Comparison of ENCODE assay signal across 2 cellular contexts in the genomic region with DNA sequence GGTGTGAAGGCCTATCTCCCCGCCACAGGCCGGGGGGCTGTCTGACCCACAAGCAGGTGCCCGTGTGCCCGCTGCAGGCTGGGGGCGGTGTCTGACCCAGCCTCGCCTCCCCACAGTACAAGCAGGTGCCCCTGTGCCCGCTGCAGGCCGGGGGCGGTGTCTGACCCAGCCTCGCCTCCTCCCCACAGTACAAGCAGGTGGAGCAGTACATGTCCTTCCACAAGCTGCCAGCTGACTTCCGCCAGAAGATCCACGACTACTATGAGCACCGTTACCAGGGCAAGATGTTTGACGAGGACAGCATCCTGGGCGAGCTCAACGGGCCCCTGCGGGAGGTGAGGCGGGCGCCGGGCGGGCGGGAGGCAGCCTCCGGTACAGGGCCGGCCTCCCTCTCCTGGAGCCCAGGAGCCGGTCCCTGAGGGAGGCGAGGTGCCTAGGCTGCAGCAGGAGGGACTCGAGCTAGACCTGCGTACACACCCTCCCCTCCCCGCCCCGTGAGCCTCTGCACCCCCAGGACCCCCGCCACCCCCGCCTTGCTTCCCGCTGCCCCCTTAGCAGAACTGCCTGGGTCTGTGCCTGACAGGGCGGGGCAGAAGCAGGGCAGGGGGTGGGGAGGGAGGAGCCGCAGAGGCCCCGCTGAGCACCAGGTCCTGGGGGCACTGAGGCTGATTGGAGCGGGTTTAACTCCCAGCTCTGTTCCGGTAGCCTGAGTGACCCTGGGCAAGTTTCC.
TF ChIP-seq lines count a peak whose summit lies in the region.

No MANE protein-coding gene starts in this region.

TF ChIP-seq in SK-N-SH, 30 proteins besides CTCF, POLR2A, EP300 and RAD21:
- TF ChIP-seq, protein P1, sequence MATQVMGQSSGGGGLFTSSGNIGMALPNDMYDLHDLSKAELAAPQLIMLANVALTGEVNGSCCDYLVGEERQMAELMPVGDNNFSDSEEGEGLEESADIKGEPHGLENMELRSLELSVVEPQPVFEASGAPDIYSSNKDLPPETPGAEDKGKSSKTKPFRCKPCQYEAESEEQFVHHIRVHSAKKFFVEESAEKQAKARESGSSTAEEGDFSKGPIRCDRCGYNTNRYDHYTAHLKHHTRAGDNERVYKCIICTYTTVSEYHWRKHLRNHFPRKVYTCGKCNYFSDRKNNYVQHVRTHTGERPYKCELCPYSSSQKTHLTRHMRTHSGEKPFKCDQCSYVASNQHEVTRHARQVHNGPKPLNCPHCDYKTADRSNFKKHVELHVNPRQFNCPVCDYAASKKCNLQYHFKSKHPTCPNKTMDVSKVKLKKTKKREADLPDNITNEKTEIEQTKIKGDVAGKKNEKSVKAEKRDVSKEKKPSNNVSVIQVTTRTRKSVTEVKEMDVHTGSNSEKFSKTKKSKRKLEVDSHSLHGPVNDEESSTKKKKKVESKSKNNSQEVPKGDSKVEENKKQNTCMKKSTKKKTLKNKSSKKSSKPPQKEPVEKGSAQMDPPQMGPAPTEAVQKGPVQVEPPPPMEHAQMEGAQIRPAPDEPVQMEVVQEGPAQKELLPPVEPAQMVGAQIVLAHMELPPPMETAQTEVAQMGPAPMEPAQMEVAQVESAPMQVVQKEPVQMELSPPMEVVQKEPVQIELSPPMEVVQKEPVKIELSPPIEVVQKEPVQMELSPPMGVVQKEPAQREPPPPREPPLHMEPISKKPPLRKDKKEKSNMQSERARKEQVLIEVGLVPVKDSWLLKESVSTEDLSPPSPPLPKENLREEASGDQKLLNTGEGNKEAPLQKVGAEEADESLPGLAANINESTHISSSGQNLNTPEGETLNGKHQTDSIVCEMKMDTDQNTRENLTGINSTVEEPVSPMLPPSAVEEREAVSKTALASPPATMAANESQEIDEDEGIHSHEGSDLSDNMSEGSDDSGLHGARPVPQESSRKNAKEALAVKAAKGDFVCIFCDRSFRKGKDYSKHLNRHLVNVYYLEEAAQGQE (IDR thresholded peaks at IDR 0.05; ENCODE audit: low read depth, low read length), result no peak
- TF ChIP-seq FOSL2 (IDR thresholded peaks at IDR 0.05; ENCODE audit: borderline replicate concordance, low read depth), result no peak
- TF ChIP-seq, protein P2, sequence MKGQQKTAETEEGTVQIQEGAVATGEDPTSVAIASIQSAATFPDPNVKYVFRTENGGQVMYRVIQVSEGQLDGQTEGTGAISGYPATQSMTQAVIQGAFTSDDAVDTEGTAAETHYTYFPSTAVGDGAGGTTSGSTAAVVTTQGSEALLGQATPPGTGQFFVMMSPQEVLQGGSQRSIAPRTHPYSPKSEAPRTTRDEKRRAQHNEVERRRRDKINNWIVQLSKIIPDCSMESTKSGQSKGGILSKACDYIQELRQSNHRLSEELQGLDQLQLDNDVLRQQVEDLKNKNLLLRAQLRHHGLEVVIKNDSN (IDR thresholded peaks at IDR 0.05; ENCODE audit: borderline replicate concordance, low read depth), result no peak
- TF ChIP-seq MEF2A (IDR thresholded peaks at IDR 0.05; ENCODE audit: borderline replicate concordance, low read depth), result no peak
- TF ChIP-seq EZH2phosphoT487 (IDR thresholded peaks at IDR 0.05; ENCODE audit: borderline replicate concordance, low read depth), result no peak
- no peak for TF ChIP-seq GABPA (IDR thresholded peaks at IDR 0.05; ENCODE audit: low read depth)
- no peak for TF ChIP-seq JUND (IDR thresholded peaks at IDR 0.05)
- no peak for TF ChIP-seq CHD2 (IDR thresholded peaks at IDR 0.05; ENCODE audit: low read length, partially characterized antibody)

TF ChIP-seq in SK-N-SH treated with all-trans-retinoic acid at 6 μM for 48 hours, 23 proteins besides CTCF, POLR2A, EP300 and RAD21:
- TF ChIP-seq ZNF70 (CRISPR knock-in tag; IDR thresholded peaks at IDR 0.05), result no peak
- TF ChIP-seq, protein P3, sequence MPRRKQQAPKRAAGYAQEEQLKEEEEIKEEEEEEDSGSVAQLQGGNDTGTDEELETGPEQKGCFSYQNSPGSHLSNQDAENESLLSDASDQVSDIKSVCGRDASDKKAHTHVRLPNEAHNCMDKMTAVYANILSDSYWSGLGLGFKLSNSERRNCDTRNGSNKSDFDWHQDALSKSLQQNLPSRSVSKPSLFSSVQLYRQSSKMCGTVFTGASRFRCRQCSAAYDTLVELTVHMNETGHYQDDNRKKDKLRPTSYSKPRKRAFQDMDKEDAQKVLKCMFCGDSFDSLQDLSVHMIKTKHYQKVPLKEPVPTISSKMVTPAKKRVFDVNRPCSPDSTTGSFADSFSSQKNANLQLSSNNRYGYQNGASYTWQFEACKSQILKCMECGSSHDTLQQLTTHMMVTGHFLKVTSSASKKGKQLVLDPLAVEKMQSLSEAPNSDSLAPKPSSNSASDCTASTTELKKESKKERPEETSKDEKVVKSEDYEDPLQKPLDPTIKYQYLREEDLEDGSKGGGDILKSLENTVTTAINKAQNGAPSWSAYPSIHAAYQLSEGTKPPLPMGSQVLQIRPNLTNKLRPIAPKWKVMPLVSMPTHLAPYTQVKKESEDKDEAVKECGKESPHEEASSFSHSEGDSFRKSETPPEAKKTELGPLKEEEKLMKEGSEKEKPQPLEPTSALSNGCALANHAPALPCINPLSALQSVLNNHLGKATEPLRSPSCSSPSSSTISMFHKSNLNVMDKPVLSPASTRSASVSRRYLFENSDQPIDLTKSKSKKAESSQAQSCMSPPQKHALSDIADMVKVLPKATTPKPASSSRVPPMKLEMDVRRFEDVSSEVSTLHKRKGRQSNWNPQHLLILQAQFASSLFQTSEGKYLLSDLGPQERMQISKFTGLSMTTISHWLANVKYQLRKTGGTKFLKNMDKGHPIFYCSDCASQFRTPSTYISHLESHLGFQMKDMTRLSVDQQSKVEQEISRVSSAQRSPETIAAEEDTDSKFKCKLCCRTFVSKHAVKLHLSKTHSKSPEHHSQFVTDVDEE (CRISPR knock-in tag; IDR thresholded peaks at IDR 0.05), result no peak
- TF ChIP-seq, protein P4, sequence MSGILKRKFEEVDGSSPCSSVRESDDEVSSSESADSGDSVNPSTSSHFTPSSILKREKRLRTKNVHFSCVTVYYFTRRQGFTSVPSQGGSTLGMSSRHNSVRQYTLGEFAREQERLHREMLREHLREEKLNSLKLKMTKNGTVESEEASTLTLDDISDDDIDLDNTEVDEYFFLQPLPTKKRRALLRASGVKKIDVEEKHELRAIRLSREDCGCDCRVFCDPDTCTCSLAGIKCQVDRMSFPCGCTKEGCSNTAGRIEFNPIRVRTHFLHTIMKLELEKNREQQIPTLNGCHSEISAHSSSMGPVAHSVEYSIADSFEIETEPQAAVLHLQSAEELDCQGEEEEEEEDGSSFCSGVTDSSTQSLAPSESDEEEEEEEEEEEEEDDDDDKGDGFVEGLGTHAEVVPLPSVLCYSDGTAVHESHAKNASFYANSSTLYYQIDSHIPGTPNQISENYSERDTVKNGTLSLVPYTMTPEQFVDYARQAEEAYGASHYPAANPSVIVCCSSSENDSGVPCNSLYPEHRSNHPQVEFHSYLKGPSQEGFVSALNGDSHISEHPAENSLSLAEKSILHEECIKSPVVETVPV (CRISPR knock-in tag; IDR thresholded peaks at IDR 0.05), result no peak
- no peak for TF ChIP-seq TCF4 (CRISPR knock-in tag; IDR thresholded peaks at IDR 0.05; ENCODE audit: borderline replicate concordance)
- TF ChIP-seq ZFP30 (CRISPR knock-in tag; IDR thresholded peaks at IDR 0.05), result no peak
- TF ChIP-seq, protein P5, sequence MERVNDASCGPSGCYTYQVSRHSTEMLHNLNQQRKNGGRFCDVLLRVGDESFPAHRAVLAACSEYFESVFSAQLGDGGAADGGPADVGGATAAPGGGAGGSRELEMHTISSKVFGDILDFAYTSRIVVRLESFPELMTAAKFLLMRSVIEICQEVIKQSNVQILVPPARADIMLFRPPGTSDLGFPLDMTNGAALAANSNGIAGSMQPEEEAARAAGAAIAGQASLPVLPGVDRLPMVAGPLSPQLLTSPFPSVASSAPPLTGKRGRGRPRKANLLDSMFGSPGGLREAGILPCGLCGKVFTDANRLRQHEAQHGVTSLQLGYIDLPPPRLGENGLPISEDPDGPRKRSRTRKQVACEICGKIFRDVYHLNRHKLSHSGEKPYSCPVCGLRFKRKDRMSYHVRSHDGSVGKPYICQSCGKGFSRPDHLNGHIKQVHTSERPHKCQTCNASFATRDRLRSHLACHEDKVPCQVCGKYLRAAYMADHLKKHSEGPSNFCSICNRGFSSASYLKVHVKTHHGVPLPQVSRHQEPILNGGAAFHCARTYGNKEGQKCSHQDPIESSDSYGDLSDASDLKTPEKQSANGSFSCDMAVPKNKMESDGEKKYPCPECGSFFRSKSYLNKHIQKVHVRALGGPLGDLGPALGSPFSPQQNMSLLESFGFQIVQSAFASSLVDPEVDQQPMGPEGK (CRISPR knock-in tag; IDR thresholded peaks at IDR 0.05; ENCODE audit: borderline replicate concordance), result no peak
- TF ChIP-seq GLIS3 (CRISPR knock-in tag; IDR thresholded peaks at IDR 0.05), result no peak
- no peak for TF ChIP-seq ESRRG (CRISPR knock-in tag; IDR thresholded peaks at IDR 0.05)
- TF ChIP-seq, protein P6, sequence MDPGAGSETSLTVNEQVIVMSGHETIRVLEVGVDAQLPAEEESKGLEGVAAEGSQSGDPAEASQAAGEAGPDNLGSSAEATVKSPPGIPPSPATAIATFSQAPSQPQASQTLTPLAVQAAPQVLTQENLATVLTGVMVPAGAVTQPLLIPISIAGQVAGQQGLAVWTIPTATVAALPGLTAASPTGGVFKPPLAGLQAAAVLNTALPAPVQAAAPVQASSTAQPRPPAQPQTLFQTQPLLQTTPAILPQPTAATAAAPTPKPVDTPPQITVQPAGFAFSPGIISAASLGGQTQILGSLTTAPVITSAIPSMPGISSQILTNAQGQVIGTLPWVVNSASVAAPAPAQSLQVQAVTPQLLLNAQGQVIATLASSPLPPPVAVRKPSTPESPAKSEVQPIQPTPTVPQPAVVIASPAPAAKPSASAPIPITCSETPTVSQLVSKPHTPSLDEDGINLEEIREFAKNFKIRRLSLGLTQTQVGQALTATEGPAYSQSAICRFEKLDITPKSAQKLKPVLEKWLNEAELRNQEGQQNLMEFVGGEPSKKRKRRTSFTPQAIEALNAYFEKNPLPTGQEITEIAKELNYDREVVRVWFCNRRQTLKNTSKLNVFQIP (CRISPR knock-in tag; IDR thresholded peaks at IDR 0.05; ENCODE audit: borderline replicate concordance, low read depth), result no peak
- TF ChIP-seq PPARA (CRISPR knock-in tag; IDR thresholded peaks at IDR 0.05; ENCODE audit: borderline replicate concordance), result no peak
TF ChIP-seq in SK-N-SH treated with all-trans-retinoic acid at 6 μM for 48 hours: peak in this region for 0.
